Comparison of ENCODE assay signal across 9 cellular contexts in the genomic region with DNA sequence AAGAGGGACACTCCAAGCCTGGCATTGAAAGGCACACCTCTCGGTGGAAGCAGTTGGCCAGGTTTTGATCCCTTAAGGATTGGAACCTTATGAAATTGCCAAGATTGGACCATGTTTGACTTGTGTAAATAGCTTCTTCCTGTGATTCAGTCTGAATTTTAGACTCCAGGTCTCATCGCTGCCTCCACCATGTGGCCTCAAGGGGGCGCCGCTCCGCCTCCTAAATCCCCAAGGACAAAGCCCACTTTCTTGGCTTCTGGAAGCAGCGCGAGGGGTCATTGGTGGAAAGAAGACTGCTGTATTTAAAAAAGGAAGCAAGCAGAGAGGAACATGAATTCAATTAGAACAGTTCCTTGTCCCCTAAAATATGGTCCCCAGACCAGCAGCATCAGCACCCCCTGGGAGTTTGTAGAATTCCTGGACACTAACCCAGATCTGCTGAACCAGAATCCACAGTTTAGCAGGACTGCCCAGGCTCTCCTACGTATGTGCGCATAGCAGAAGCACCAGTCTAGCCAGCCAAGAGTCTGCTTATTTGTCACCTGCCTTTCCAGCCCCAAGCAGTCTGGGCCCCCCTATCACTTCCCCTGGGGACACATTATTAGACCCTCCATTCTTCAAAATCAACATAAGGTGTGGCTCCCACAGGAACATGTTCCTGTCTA.
A peak's percentile ranks its signal among the peaks of the same experiment; 100 is the strongest.
DNase-seq lines count a peak whose midpoint lies in the region; ATAC-seq and TF ChIP-seq lines count a peak whose summit lies in the region.
"Had no signal": no experiment of that assay in that cellular context is flagged by ENCODE, and none has a peak within 500 bp of the region (broad histone marks: within the 10 kb centered on the region; RNA-seq: fewer than 3 reads in every experiment).

No MANE protein-coding gene starts in this region.

- H2AFZ ChIP-seq in HCT116 (ENCODE audit: low read depth, low read length, poor library complexity, severe bottlenecking), result peak overlapping the region; percentile 79

- H3K4me1 ChIP-seq in HCT116 (ENCODE audit: control insufficient read depth in 1 of 2, insufficient read depth in 2 of 2, low read length in 2 of 2) (peaks cover 23 to 42% of the 10 kb centered on the region in 2 experiments), right lobe of liver (no peaks in the 10 kb centered on the region), transverse colon (peaks cover 46 to 82% (median 67%) of the 10 kb centered on the region in 4 donors)

- CTCF ChIA-PET in HCT116 (lab: Charles Lee), result interaction anchor here (0.6 to 1.7 kb wide), 20 partner anchors 9 to 844 kb away, joined by 3 to 31 read pairs (median 4); partner anchors contain the start of gene DSP

- no peaks in the 10 kb centered on the region for H4K20me1 ChIP-seq in HCT116 (ENCODE audit: insufficient read depth)

- intact Hi-C loops in HCT116 (cut with micrococcal nuclease), result no loop called here
- intact Hi-C loops in right lobe of liver (cut with DNase I), result no loop called here
- intact Hi-C loops in transverse colon (cut with DNase I; ENCODE audit: low total_unique reads), result no loop called here

- in situ Hi-C loops in transverse colon (cut with MboI; ENCODE audit: low pct_ligation_motif_present in 1 of 4, low pct_unique_long_range_greater_than_20kb in 1 of 4, low sequenced_read_pairs in 3 of 4), result loop anchor here in 1 of 4 donors (25.0 kb wide), 2 partner anchors 540 to 890 kb away; partner anchors contain the start of gene SNRNP48

- WGBS in right lobe of liver (ENCODE audit: insufficient coverage, low coverage, low lambda C conversion rate, missing lambda C conversion rate), result 12% methylated on average over 7 of the region's 9 CpGs
- 20 to 27% methylated on average over 3 to 9 of the region's 9 CpGs for WGBS in transverse colon (ENCODE audit: low coverage in 1 of 2), 2 donors

- no TSS peak for BruUV-seq in HCT116 (replicated peaks; lab: Mats Ljungman, UMichigan)

- H3K9ac ChIP-seq in HCT116 (ENCODE audit: low read length), result no peak overlapping the region

- no peaks in the 10 kb centered on the region for H3K36me3 Mint-ChIP-seq in chondrocyte (ENCODE audit: low read depth)

- H3K27ac ChIP-seq in HCT116 (ENCODE audit: low read depth, low read length) (no peak overlapping the region), right lobe of liver (no peak overlapping the region), transverse colon (peak overlapping the region; percentile 86 to 90 (median 88))

- H3K79me2 ChIP-seq in HCT116 (ENCODE audit: insufficient read depth, low read length), result no peaks in the 10 kb centered on the region

- no peak for TF ChIP-seq EP300 in transverse colon (IDR thresholded peaks at IDR 0.05; ENCODE audit: low read depth)

- RAD21 ChIA-PET in HCT116 (lab: Charles Lee; ENCODE audit: low non-redundant PET in 1 of 2, low total read pairs in 2 of 2, uncharacterized antibody in 2 of 2, unreplicated experiment in 2 of 2), result interaction anchor here (0.6 to 1.2 kb wide), 3 partner anchors 10 to 542 kb away, joined by 3 to 4 read pairs (median 3); no protein-coding TSS in a partner anchor

- POLR2A ChIA-PET in HCT116 (lab: Charles Lee), result interaction anchor here (1.5 kb wide), 1 partner anchor 10 kb away, joined by 8 read pairs; no protein-coding TSS in a partner anchor

- peaks cover 28% of the 10 kb centered on the region for H3K4me1 Mint-ChIP-seq in chondrocyte (ENCODE audit: low read depth)

- H3K4me3 ChIP-seq in HCT116 (replicated peaks in 1 of 2; ENCODE audit: low read depth in 1 of 2, low read length in 2 of 2) (no peak overlapping the region), right lobe of liver (no peak overlapping the region), transverse colon (no peak overlapping the region)

- H3K4me2 ChIP-seq in HCT116 (ENCODE audit: low read length), result peak overlapping the region; percentile 19; the same call in 1 of the 2 replicates

- peak; percentile 63 for ATAC-seq in HCT116
- ATAC-seq in right lobe of liver, result peak; percentile 61 to 76 (median 66)
- ATAC-seq in GM18520 (IDR thresholded peaks at IDR 0.05; ENCODE audit: unreplicated experiment), result no peak

- H3K4me3 Mint-ChIP-seq in chondrocyte (ENCODE audit: unreplicated experiment), result no peak overlapping the region

- TF ChIP-seq CTCF in HCT116 (IDR thresholded peaks at IDR 0.05 in 2 of 3, conservative IDR thresholded peaks at IDR 0.05 in 1 of 3; ENCODE audit: borderline replicate concordance in 1 of 3, insufficient read depth in 1 of 3, low read depth in 2 of 3, low read length in 2 of 3) (peak; percentile 66 to 98 (median 98); a peak in 5 of 6 replicates), chondrocyte (IDR thresholded peaks at IDR 0.05) (peak; percentile 80), right lobe of liver (IDR thresholded peaks at IDR 0.05) (peak; percentile 51 to 81 (median 72)), transverse colon (IDR thresholded peaks at IDR 0.05) (peak; percentile 57 to 82 (median 81))

- no peak for TF ChIP-seq POLR2A in HCT116 (IDR thresholded peaks at IDR 0.05; ENCODE audit: borderline replicate concordance, extremely low read depth, insufficient read depth, insufficient read length)
- no peak for TF ChIP-seq POLR2A in right lobe of liver (IDR thresholded peaks at IDR 0.05)
- TF ChIP-seq POLR2A in transverse colon (IDR thresholded peaks at IDR 0.05), result no peak

- H3K9me3 ChIP-seq in HCT116 (ENCODE audit: control insufficient read depth in 1 of 2, insufficient read depth in 1 of 2, low read depth in 1 of 2, low read length in 2 of 2), result no peaks in the 10 kb centered on the region
- H3K9me3 ChIP-seq in right lobe of liver, result no peaks in the 10 kb centered on the region
- H3K9me3 ChIP-seq in transverse colon, result no peaks in the 10 kb centered on the region

- no peaks in the 10 kb centered on the region for H3K9me2 ChIP-seq in HCT116 (ENCODE audit: insufficient read depth)

- H3K27me3 ChIP-seq in HCT116 (ENCODE audit: insufficient read depth, low read length), result no peaks in the 10 kb centered on the region
- no peaks in the 10 kb centered on the region for H3K27me3 ChIP-seq in right lobe of liver
- no peaks in the 10 kb centered on the region for H3K27me3 ChIP-seq in transverse colon

- TF ChIP-seq RAD21 in HCT116 (IDR thresholded peaks at IDR 0.05; ENCODE audit: low read depth), result peak; percentile 86

- peak; percentile 68 for DNase-seq in CD1c-positive myeloid dendritic cell (ENCODE audit: extremely low spot score)
- peak; percentile 63 for DNase-seq in HCT116 (ENCODE audit: low read depth, low spot score)
- peak; percentile 81 to 89 for DNase-seq in NOMO-1 (lab: John Stamatoyannopoulos, UW; ENCODE audit: unreplicated experiment in 2 of 2)
- DNase-seq in chondrocyte (ENCODE audit: low spot score), result no peak
- peak in 2 of 3 donors; percentile 59 to 68 for DNase-seq in right lobe of liver
- peak; percentile 86 for DNase-seq in transverse colon
- DNase-seq in NCI-H128 (lab: John Stamatoyannopoulos, UW; ENCODE audit: unreplicated experiment), result no peak
- DNase-seq: naive B cell had no signal

- no peaks in the 10 kb centered on the region for H3K36me3 ChIP-seq in HCT116 (ENCODE audit: control insufficient read depth in 1 of 2, insufficient read depth in 2 of 2, low read length in 2 of 2)
- no peaks in the 10 kb centered on the region for H3K36me3 ChIP-seq in right lobe of liver
- H3K36me3 ChIP-seq in transverse colon, result no peaks in the 10 kb centered on the region

- no peaks in the 10 kb centered on the region for H3K27me3 Mint-ChIP-seq in chondrocyte (ENCODE audit: low read depth)

- H3K27ac Mint-ChIP-seq in chondrocyte (ENCODE audit: unreplicated experiment), result no peak overlapping the region

- no peaks in the 10 kb centered on the region for H3K9me3 Mint-ChIP-seq in chondrocyte (ENCODE audit: low read depth)

TF ChIP-seq in HCT116, 20 proteins besides CTCF, POLR2A, EP300 and RAD21:
- TF ChIP-seq CBX3 (IDR thresholded peaks at IDR 0.05; ENCODE audit: low read depth), result no peak
- no peak for TF ChIP-seq ELF1 (IDR thresholded peaks at IDR 0.05; ENCODE audit: borderline replicate concordance, low read depth)
- no peak for TF ChIP-seq EZH2 (IDR thresholded peaks at IDR 0.05)
TF ChIP-seq in HCT116: peak in this region for 0.

Comparison
In these comparisons a context has a peak if more than half of its experiments do, and no peak if none do; other contexts are left out.
1. DNase-seq: peak in CD1c-positive myeloid dendritic cell (single experiment), HCT116 (single experiment), NOMO-1 (2 of 2), right lobe of liver (2 of 3) and transverse colon (single experiment); none in chondrocyte (single experiment) and NCI-H128 (single experiment).
2. H3K27ac ChIP-seq: peak in transverse colon (4 of 4); none in HCT116 (single experiment) and right lobe of liver (0 of 3).
3. Peak in every context shown above with its lines, with median percentiles within 50 percentile points of each other: CTCF ChIP-seq.